22 cellular contexts compared by ENCODE assay signal in the genomic region with DNA sequence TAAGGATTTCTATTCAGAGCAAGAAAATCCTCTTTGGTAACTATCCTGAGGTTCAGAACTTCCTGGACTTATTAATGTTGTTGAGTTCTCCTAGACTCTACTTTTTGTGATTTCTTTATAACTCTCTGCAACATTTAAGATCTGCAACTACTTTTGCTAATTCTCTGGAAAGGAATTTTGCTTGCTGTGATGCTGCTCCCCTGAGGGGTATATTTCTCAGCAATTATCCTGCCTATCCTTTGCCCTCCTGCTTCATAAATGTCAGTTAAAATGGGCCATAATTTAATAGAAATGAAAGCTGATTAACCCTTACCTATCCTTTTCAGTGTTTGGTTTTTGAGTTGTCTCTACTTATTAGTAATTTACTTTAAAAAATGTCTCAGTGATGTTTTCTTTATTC.
"Had no signal": no experiment of that assay in that cellular context is flagged by ENCODE, and none has a peak within 500 bp of the region (broad histone marks: within the 10 kb centered on the region; RNA-seq: fewer than 3 reads in every experiment).

No MANE protein-coding gene starts in this region.

- H3K27me3 Mint-ChIP-seq: IgD-negative memory B cell had no signal

- H3K4me3 ChIP-seq: K562, SJCRH30 had no signal

- H3K4me3 Mint-ChIP-seq: IgD-negative memory B cell had no signal

- H3K36me3 ChIP-seq: SJCRH30 had no signal

- H3K27ac Mint-ChIP-seq: IgD-negative memory B cell had no signal

- H3K4me1 ChIP-seq: SJCRH30 had no signal

- DNase-seq: Kasumi-1, MM.1S, NCI-H1092 treated with DMSO at 0.1 percent for 48 hours, NCI-H1436, NCI-H187, NCI-H2029, NCI-H2081 treated with DMSO at 0.1 percent for 48 hours, NCI-H2171, NCI-H226, NCI-H446, NCI-H510A, NCI-H524 treated with DMSO at 0.1 percent for 48 hours, PC-3, SHP77 treated with DMSO at 0.1 percent for 48 hours, SJCRH30 had no signal

- H3K9me3 ChIP-seq: SJCRH30 had no signal

- H3K27ac ChIP-seq: HL-60, KMS-11, SJCRH30, SK-N-MC had no signal

- ATAC-seq: K562, Panc1, PC-3, Right ventricle myocardium inferior had no signal
